In genomic region chr4:93451954-93452353, GRCh38 we compare ENCODE assay signal across 33 cellular contexts.
A peak's percentile ranks its signal among the peaks of the same experiment; 100 is the strongest.
DNase-seq lines count a peak whose midpoint lies in the region; ATAC-seq, FAIRE-seq and TF ChIP-seq lines count a peak whose summit lies in the region.
"Had no signal": no experiment of that assay in that cellular context is flagged by ENCODE, and none has a peak within 500 bp of the region (broad histone marks: within the 10 kb centered on the region; RNA-seq: fewer than 3 reads in every experiment).

No MANE protein-coding gene starts in this region.

- H3F3A ChIP-seq in GM23248 (ENCODE audit: insufficient read depth), result no peaks in the 10 kb centered on the region

- no peak for DNase-seq in GM12891 (ENCODE audit: insufficient read length, low spot score)
- DNase-seq in GM12878 (ENCODE audit: low read depth, low spot score), result no peak
- no peak for DNase-seq in NCI-H187 (lab: John Stamatoyannopoulos, UW)
- no peak for DNase-seq in NCI-H1436 treated with DMSO at 0.1 percent for 48 hours (lab: John Stamatoyannopoulos, UW)
- DNase-seq in GM23248, result no peak
- DNase-seq: 8988T; ACHN; AML-193; BE2C; C1 segment of cervical spinal cord; Caco-2; Calu3; CD4-positive, alpha-beta memory T cell; CD4-positive, alpha-beta T cell; CD4-positive, CD25-positive, alpha-beta regulatory T cell; CD8-positive, alpha-beta memory T cell; CD8-positive, alpha-beta T cell; COR-L47; DMS 273 treated with DMSO at 0.1 percent for 48 hours; DMS153; DMS53; DMS79; DMS79 treated with DMSO at 0.1 percent for 48 hours; DND-41; EL had no signal

- no peak for TF ChIP-seq EP300 in GM12878 (IDR thresholded peaks at IDR 0.05; ENCODE audit: borderline replicate concordance in 1 of 2, control insufficient read depth in 1 of 2, low read depth in 2 of 2, low read length in 2 of 2)

- FAIRE-seq in GM12891 (lab: Jason Lieb, UNC) (no peak), GM12878 (lab: Jason Lieb, UNC) (no peak)
- FAIRE-seq: A204.1, A549, D721Med had no signal

- intact Hi-C loops in GM12878 (cut with micrococcal nuclease; ENCODE audit: unreplicated experiment), result no loop called here

- no peak for TF ChIP-seq CTCF in GM12878 (IDR thresholded peaks at IDR 0.05 in 2 of 3, conservative IDR thresholded peaks at IDR 0.05 in 1 of 3; ENCODE audit: control insufficient read depth in 2 of 3, extremely low read depth in 1 of 3, insufficient read depth in 1 of 3, low read depth in 3 of 3, low read length in 3 of 3)

- SMC1A ChIA-PET in GM12878 (lab: Charles Lee; ENCODE audit: uncharacterized antibody, unreplicated experiment), result interaction anchor here (1.6 kb wide), 1 partner anchor 9 kb away, joined by 3 read pairs; no protein-coding TSS in a partner anchor

- 0% methylated on average over 1 of the region's 1 CpG for WGBS in GM12878 (ENCODE audit: insufficient coverage, insufficient replicate concordance, low lambda C conversion rate, missing lambda C conversion rate)
- WGBS in GM23248 (ENCODE audit: low coverage in 1 of 2, low lambda C conversion rate in 2 of 2, missing lambda C conversion rate in 2 of 2), 2 experiments, result 16 to 17% methylated on average over 1 of the region's 1 CpG

- no peak for TF ChIP-seq RAD21 in GM12878 (IDR thresholded peaks at IDR 0.05; ENCODE audit: insufficient read depth, low read depth, low read length)

- H2AFZ ChIP-seq in GM12878 (ENCODE audit: control insufficient read depth, low read depth, low read length) (no peak overlapping the region), GM23248 (no peak overlapping the region)

- in situ Hi-C loops in GM12878 (cut with MboI) (no loop called here), GM23248 (cut with MboI) (no loop called here)

- POLR2A ChIA-PET in GM12878 (lab: Charles Lee), result no interaction called here

- H3K9me3 ChIP-seq in GM12878 (replicated peaks; ENCODE audit: control insufficient read depth, insufficient read depth, low read length) (no peaks in the 10 kb centered on the region), GM23248 (ENCODE audit: low read depth) (no peaks in the 10 kb centered on the region)
- H3K9me3 ChIP-seq: A549; BE2C; BLaER1; BLaER1 treated with 17β-estradiol and CSF1 and Interleukin-3, amounts not matched to agents 10 nM and 100 nM; Caco-2 had no signal

- TF ChIP-seq POLR2A in GM12891 (IDR thresholded peaks at IDR 0.05; ENCODE audit: low read depth, low read length), result no peak
- no peak for TF ChIP-seq POLR2A in GM12878 (IDR thresholded peaks at IDR 0.05; ENCODE audit: low read depth, low read length)

- H3K4me2 ChIP-seq in GM12878 (ENCODE audit: control insufficient read depth, insufficient read depth) (no peak overlapping the region), GM23248 (ENCODE audit: unreplicated experiment) (no peak overlapping the region)
- H3K4me2 ChIP-seq: A549; BLaER1; BLaER1 treated with 17β-estradiol and CSF1 and Interleukin-3, amounts not matched to agents 10 nM and 100 nM had no signal

- H3K27ac ChIP-seq in GM12878 (ENCODE audit: control insufficient read depth, insufficient read depth) (no peak overlapping the region), GM23248 (no peak overlapping the region)
- H3K27ac ChIP-seq: 22Rv1; A549; BLaER1; BLaER1 treated with 17β-estradiol and CSF1 and Interleukin-3, amounts not matched to agents 10 nM and 100 nM; C4-2B had no signal

- H3K4me1 ChIP-seq in GM12878 (ENCODE audit: control insufficient read depth, insufficient read depth, low read length) (no peaks in the 10 kb centered on the region), GM23248 (ENCODE audit: insufficient read depth) (no peaks in the 10 kb centered on the region)
- H3K4me1 ChIP-seq: A549; BE2C; BLaER1; BLaER1 treated with 17β-estradiol and CSF1 and Interleukin-3, amounts not matched to agents 10 nM and 100 nM; Caco-2 had no signal

- H3K9ac ChIP-seq in GM12878 (ENCODE audit: control insufficient read depth, insufficient read depth, low read length) (no peak overlapping the region), GM23248 (no peak overlapping the region)
- H3K9ac ChIP-seq: BLaER1; BLaER1 treated with 17β-estradiol and CSF1 and Interleukin-3, amounts not matched to agents 10 nM and 100 nM had no signal

- no peaks in the 10 kb centered on the region for H3K9me2 ChIP-seq in GM23248 (ENCODE audit: insufficient read depth)

- BruUV-seq in GM12878 (replicated peaks; lab: Mats Ljungman, UMichigan), result no TSS peak

- H4K20me1 ChIP-seq in GM12878 (ENCODE audit: control insufficient read depth, insufficient read depth) (no peaks in the 10 kb centered on the region), GM23248 (ENCODE audit: insufficient read depth) (no peaks in the 10 kb centered on the region)
- H4K20me1 ChIP-seq: BLaER1; BLaER1 treated with 17β-estradiol and CSF1 and Interleukin-3, amounts not matched to agents 10 nM and 100 nM had no signal

- no peaks in the 10 kb centered on the region for H3K79me2 ChIP-seq in GM12878 (ENCODE audit: control insufficient read depth, insufficient read depth, low read length)
- no peaks in the 10 kb centered on the region for H3K79me2 ChIP-seq in GM23248 (ENCODE audit: insufficient read depth)

- no peaks in the 10 kb centered on the region for H3K27me3 ChIP-seq in GM12878 (replicated peaks in 1 of 2; ENCODE audit: control insufficient read depth in 2 of 2, insufficient read depth in 2 of 2, low read length in 1 of 2)
- no peaks in the 10 kb centered on the region for H3K27me3 ChIP-seq in GM23248 (replicated peaks; ENCODE audit: insufficient read depth)
- H3K27me3 ChIP-seq: BE2C; BLaER1; BLaER1 treated with 17β-estradiol and CSF1 and Interleukin-3, amounts not matched to agents 10 nM and 100 nM had no signal

- ATAC-seq in GM18868 (IDR thresholded peaks at IDR 0.05; ENCODE audit: unreplicated experiment) (peak; percentile 55), GM12878 (peak; percentile 30; the same call in 1 of the 3 replicates)
- ATAC-seq: A549; CD8-positive, alpha-beta T cell had no signal

- H3K36me3 ChIP-seq in GM12878 (ENCODE audit: control insufficient read depth in 2 of 2, insufficient read depth in 2 of 2, low read length in 1 of 2) (no peaks in the 10 kb centered on the region), GM23248 (ENCODE audit: low read depth) (no peaks in the 10 kb centered on the region)
- H3K36me3 ChIP-seq: BE2C; BLaER1; BLaER1 treated with 17β-estradiol and CSF1 and Interleukin-3, amounts not matched to agents 10 nM and 100 nM had no signal

- RAD21 ChIA-PET in GM12878 (lab: Charles Lee; ENCODE audit: unreplicated experiment), result no interaction called here

- CTCF ChIA-PET in GM12878 (lab: Yijun Ruan, JAX), result no interaction called here

- no peak overlapping the region for H3K4me3 ChIP-seq in GM12878
- no peak overlapping the region for H3K4me3 ChIP-seq in GM23248
- H3K4me3 ChIP-seq: A549; BLaER1; BLaER1 treated with 17β-estradiol and CSF1 and Interleukin-3, amounts not matched to agents 10 nM and 100 nM had no signal

TF ChIP-seq in GM12891, 5 proteins besides CTCF, POLR2A, EP300 and RAD21:
- TF ChIP-seq TAF1 (IDR thresholded peaks at IDR 0.05; ENCODE audit: low read depth, low read length) (no peak), SPI1 (IDR thresholded peaks at IDR 0.05; ENCODE audit: low read depth, low read length) (peak; percentile 54)
TF ChIP-seq in GM12891: peak in this region for 1.

TF ChIP-seq in GM12878, 131 proteins besides CTCF, POLR2A, EP300 and RAD21 (continues in another document):
- TF ChIP-seq NKRF (conservative IDR thresholded peaks at IDR 0.05) (no peak), MAX (IDR thresholded peaks at IDR 0.05; ENCODE audit: low read depth, low read length) (no peak), PBX3 (IDR thresholded peaks at IDR 0.05; ENCODE audit: insufficient replicate concordance, low read depth, low read length) (no peak), CHD1 (IDR thresholded peaks at IDR 0.05; ENCODE audit: low read depth, low read length) (no peak), FOXK2 (IDR thresholded peaks at IDR 0.05) (no peak)
